ENCODE assay signal across 14 cellular contexts in the genomic region with DNA sequence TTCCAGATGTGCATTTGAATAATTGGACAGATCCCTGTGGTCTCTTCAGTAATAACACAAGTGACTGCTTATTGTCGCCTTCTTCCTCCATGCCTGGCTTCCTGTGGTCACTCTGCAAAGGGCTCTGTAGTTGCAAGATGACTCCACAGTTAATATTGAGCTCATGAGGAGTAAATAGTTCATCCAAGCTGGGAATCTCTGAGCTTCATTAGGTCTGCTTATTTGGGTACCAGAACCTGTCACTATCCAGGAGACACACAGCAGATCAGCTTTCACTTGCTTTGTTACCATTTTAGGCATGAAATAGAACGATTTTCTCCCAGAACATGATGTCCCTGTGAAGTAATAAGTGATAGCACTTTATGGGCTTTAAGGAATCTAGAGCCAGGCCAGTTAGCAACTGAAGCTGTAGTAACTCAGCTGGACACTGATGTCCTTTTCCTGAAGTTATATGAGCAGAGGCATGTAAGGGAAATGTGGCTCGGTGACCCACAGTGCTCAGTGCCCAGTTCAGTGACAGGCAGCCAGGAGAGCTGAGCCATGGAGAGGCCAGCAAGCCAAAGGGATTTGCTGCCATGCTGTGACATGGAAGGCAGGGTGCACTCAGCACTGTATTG. TPM values are rescaled to one million over a fixed set of nuclear protein-coding genes. Genes with fewer than 3 reads are reported as not detected.
A peak's percentile ranks its signal among the peaks of the same experiment; 100 is the strongest.
DNase-seq lines count a peak whose midpoint lies in the region; ATAC-seq and TF ChIP-seq lines count a peak whose summit lies in the region.
"Had no signal": no experiment of that assay in that cellular context is flagged by ENCODE, and none has a peak within 500 bp of the region (broad histone marks: within the 10 kb centered on the region; RNA-seq: fewer than 3 reads in every experiment).

No MANE protein-coding gene starts in this region.

- TF ChIP-seq CTCF in Panc1 (IDR thresholded peaks at IDR 0.05) (no peak), testis (IDR thresholded peaks at IDR 0.05) (no peak)

- no TSS peak for BruUV-seq in Panc1 (replicated peaks; lab: Mats Ljungman, UMichigan)

- in situ Hi-C loops in Panc1 (cut with HindIII; ENCODE audit: low pct_unique_long_range_greater_than_20kb, low sequenced_read_pairs): no loop called here
- in situ Hi-C loops in HAP-1 (cut with MboI; ENCODE audit: low sequenced_read_pairs): no loop called here

- H3K9me3 ChIP-seq in Panc1 (ENCODE audit: control insufficient read depth, insufficient read depth, low read depth, low read length): no peaks in the 10 kb centered on the region
- H3K9me3 ChIP-seq in testis: no peaks in the 10 kb centered on the region
- peaks cover 3% of the 10 kb centered on the region; the same call in 1 of the 2 replicates for H3K9me3 ChIP-seq in HAP-1
- H3K9me3 ChIP-seq: adrenal gland had no signal

- TF ChIP-seq POLR2A in testis (IDR thresholded peaks at IDR 0.05): no peak

- H3K27me3 ChIP-seq in Panc1 (ENCODE audit: control insufficient read depth, insufficient read depth, low read length) (no peaks in the 10 kb centered on the region), testis (no peaks in the 10 kb centered on the region), HAP-1 (ENCODE audit: low read depth) (no peaks in the 10 kb centered on the region)
- H3K27me3 ChIP-seq: adrenal gland had no signal

- DNase-seq in DMS79 (lab: John Stamatoyannopoulos, UW) (peak; percentile 77), DMS79 treated with DMSO at 0.1 percent for 48 hours (lab: John Stamatoyannopoulos, UW) (no peak), Panc1 (ENCODE audit: low read depth, low spot score) (no peak), left kidney (ENCODE audit: low read depth, low spot score) (peak; percentile 12), testis (no peak), AG08396 (ENCODE audit: low spot score) (no peak), HAP-1 (ENCODE audit: low spot score in 2 of 2) (no peak)
- DNase-seq: activated CD4-positive, alpha-beta T cell treated with anti-CD3 and anti-CD28 coated beads for 1 hour; NCI-H2029; SW 1271 had no signal

- CTCF ChIA-PET in Panc1 (lab: Charles Lee): interaction anchor here (0.9 kb wide), 1 partner anchor 131 kb away, joined by 3 read pairs; no protein-coding TSS in a partner anchor

- H3K36me3 ChIP-seq in Panc1 (ENCODE audit: control insufficient read depth, insufficient read depth, low read length) (no peaks in the 10 kb centered on the region), testis (ENCODE audit: low read depth, missing control alignments) (no peaks in the 10 kb centered on the region), HAP-1 (replicated peaks) (no peaks in the 10 kb centered on the region)
- H3K36me3 ChIP-seq: adrenal gland had no signal

- POLR2A ChIA-PET in Panc1 (lab: Charles Lee): no interaction called here

- H3K4me1 ChIP-seq in Panc1 (ENCODE audit: control insufficient read depth, insufficient read depth, low read length) (no peaks in the 10 kb centered on the region), testis (peaks cover 6% of the 10 kb centered on the region), HAP-1 (peaks cover 28% of the 10 kb centered on the region)

- intact Hi-C loops in Panc1 (cut with micrococcal nuclease; ENCODE audit: unreplicated experiment): no loop called here
- intact Hi-C loops in testis (cut with DNase I; ENCODE audit: low total_unique reads): no loop called here

- peak; percentile 69; the same call in 1 of the 2 replicates for ATAC-seq in Panc1
- ATAC-seq in GM18519 (IDR thresholded peaks at IDR 0.05; ENCODE audit: low FRiP score, unreplicated experiment): no peak

- H3K27ac ChIP-seq in Panc1 (ENCODE audit: low read length) (no peak overlapping the region), testis (peak overlapping the region; percentile 50 to 82)
- H3K27ac ChIP-seq: 22Rv1, skin epidermis had no signal

- H3K4me3 ChIP-seq in Panc1 (ENCODE audit: low read depth in 2 of 2, low read length in 2 of 2): no peak overlapping the region
- H3K4me3 ChIP-seq in testis: no peak overlapping the region
- no peak overlapping the region for H3K4me3 ChIP-seq in HAP-1
- H3K4me3 ChIP-seq: adrenal gland, skin epidermis had no signal

- 53 to 54% methylated on average over 3 of the region's 3 CpGs for WGBS in testis, 2 donors

RNA-seq across cellular contexts. Expression of a gene that starts 50.1 kb away (rescaled TPM):
- total RNA-seq in Panc1 (2021; ENCODE audit: unreplicated experiment) (7.0 TPM), testis (10 to 100 TPM; 46.0 to 53.0 TPM)
- polyA plus RNA-seq in Panc1 (2012; ENCODE audit: insufficient read length): 5.5 TPM
- polyA plus RNA-seq in testis (ENCODE audit: insufficient read depth, low read depth, low replicate concordance): 43.2 TPM

Comparison
In these comparisons a context has a peak if more than half of its experiments do, and no peak if none do; other contexts are left out.
1. DNase-seq: peak in DMS79 (single experiment) and left kidney (single experiment); none in DMS79 treated with DMSO at 0.1 percent for 48 hours (single experiment), Panc1 (single experiment), testis (single experiment), AG08396 (single experiment) and HAP-1 (0 of 2).